ENCODE assay signal across 2 cellular contexts in genomic region chr19:4171676-4172075, GRCh38.
TF ChIP-seq lines count a peak whose summit lies in the region.

No MANE protein-coding gene starts in this region.

TF ChIP-seq in SK-N-SH, 30 proteins besides CTCF, POLR2A, EP300 and RAD21:
- TF ChIP-seq RFX5 (IDR thresholded peaks at IDR 0.05; ENCODE audit: low read length) (no peak), NFIC (IDR thresholded peaks at IDR 0.05; ENCODE audit: borderline replicate concordance) (no peak), USF2 (IDR thresholded peaks at IDR 0.05; ENCODE audit: borderline replicate concordance, low read depth, low read length) (no peak), MAX (IDR thresholded peaks at IDR 0.05; ENCODE audit: low read depth) (no peak), GABPA (IDR thresholded peaks at IDR 0.05; ENCODE audit: low read depth) (no peak), FOXM1 (IDR thresholded peaks at IDR 0.05; ENCODE audit: low read depth) (no peak), ELF1 (IDR thresholded peaks at IDR 0.05) (no peak), SIN3A (IDR thresholded peaks at IDR 0.05; ENCODE audit: borderline replicate concordance, low read depth, low read length) (no peak), NRF1 (IDR thresholded peaks at IDR 0.05; ENCODE audit: low read depth, low read length) (no peak), PBX3 (IDR thresholded peaks at IDR 0.05) (no peak), FOSL2 (IDR thresholded peaks at IDR 0.05; ENCODE audit: borderline replicate concordance, low read depth) (no peak), JUND (IDR thresholded peaks at IDR 0.05) (no peak), IRF3 (IDR thresholded peaks at IDR 0.05; ENCODE audit: low read depth, low read length) (no peak), FOXJ3 (CRISPR knock-in tag; IDR thresholded peaks at IDR 0.05) (no peak), EZH2phosphoT487 (IDR thresholded peaks at IDR 0.05; ENCODE audit: borderline replicate concordance, low read depth) (no peak)

TF ChIP-seq in SK-N-SH treated with all-trans-retinoic acid at 6 μM for 48 hours, 23 proteins besides CTCF, POLR2A, EP300 and RAD21:
- TF ChIP-seq TOX (CRISPR knock-in tag; IDR thresholded peaks at IDR 0.05; ENCODE audit: borderline replicate concordance) (no peak), POU6F1 (CRISPR knock-in tag; IDR thresholded peaks at IDR 0.05; ENCODE audit: borderline replicate concordance, low read depth) (no peak), RARB (CRISPR knock-in tag; IDR thresholded peaks at IDR 0.05) (no peak), CSRNP3 (CRISPR knock-in tag; IDR thresholded peaks at IDR 0.05) (no peak), ZNF8 (CRISPR knock-in tag; IDR thresholded peaks at IDR 0.05) (no peak), ZC3H10 (CRISPR knock-in tag; IDR thresholded peaks at IDR 0.05) (no peak), BACH2 (CRISPR knock-in tag; IDR thresholded peaks at IDR 0.05; ENCODE audit: borderline replicate concordance) (no peak), PATZ1 (CRISPR knock-in tag; IDR thresholded peaks at IDR 0.05; ENCODE audit: borderline replicate concordance) (no peak), TCF4 (CRISPR knock-in tag; IDR thresholded peaks at IDR 0.05; ENCODE audit: borderline replicate concordance) (no peak), ESRRG (CRISPR knock-in tag; IDR thresholded peaks at IDR 0.05) (no peak), ZNF565 (CRISPR knock-in tag; conservative IDR thresholded peaks at IDR 0.05; ENCODE audit: low read depth) (no peak), PPARA (CRISPR knock-in tag; IDR thresholded peaks at IDR 0.05; ENCODE audit: borderline replicate concordance) (no peak), ARNTL (CRISPR knock-in tag; IDR thresholded peaks at IDR 0.05; ENCODE audit: borderline replicate concordance, low read depth) (no peak), CREB5 (CRISPR knock-in tag; IDR thresholded peaks at IDR 0.05; ENCODE audit: low read depth) (no peak), ZFP30 (CRISPR knock-in tag; IDR thresholded peaks at IDR 0.05) (no peak), ZFP3 (CRISPR knock-in tag; IDR thresholded peaks at IDR 0.05) (no peak), ISL1 (CRISPR knock-in tag; IDR thresholded peaks at IDR 0.05) (no peak), SNAI2 (CRISPR knock-in tag; IDR thresholded peaks at IDR 0.05) (no peak), GLIS3 (CRISPR knock-in tag; IDR thresholded peaks at IDR 0.05) (no peak), ZNF70 (CRISPR knock-in tag; IDR thresholded peaks at IDR 0.05) (no peak)
